8 cellular contexts compared by ENCODE assay signal in genomic region chr1:228102791-228103620, GRCh38.
DNase-seq lines count a peak whose midpoint lies in the region; ATAC-seq lines count a peak whose summit lies in the region.

C1orf35 (minus strand) TSS chr1:228103325; CDS start chr1:228103227, 98 bp downstream.

- H3K36me3 ChIP-seq in BLaER1, result peaks cover 64% of the 10 kb centered on the region

- H3K4me2 ChIP-seq in BLaER1, result peak within 1 kb of the TSS; percentile 97

- no peaks in the 10 kb centered on the region for H3K27me3 ChIP-seq in BLaER1

- H3K9ac ChIP-seq in BLaER1, result peak within 1 kb of the TSS; percentile 87

- ATAC-seq in GM19328 (IDR thresholded peaks at IDR 0.05; ENCODE audit: unreplicated experiment), result peak; percentile 74
- ATAC-seq in HG03469 (IDR thresholded peaks at IDR 0.05; ENCODE audit: unreplicated experiment), result peak; percentile 57

- H3K27ac ChIP-seq in BLaER1, result peak within 1 kb of the TSS; percentile 81
- peak within 1 kb of the TSS; percentile 77 for H3K27ac ChIP-seq in cingulate gyrus (ENCODE audit: low read depth, low read length)

- peaks cover 32% of the 10 kb centered on the region for H3K4me1 ChIP-seq in BLaER1

- DNase-seq in NCI-H526 (lab: John Stamatoyannopoulos, UW) (peak; percentile 32 to 94), kidney tubule cell (ENCODE audit: low spot score) (peak; percentile 93)
- DNase-seq in activated CD4-positive, alpha-beta T cell treated with anti-CD3 and anti-CD28 coated beads for 4 hours, result peak; percentile 91 to 92
- peak; percentile 91 to 96 (median 92) for DNase-seq in stimulated activated CD4-positive, alpha-beta T cell treated with anti-CD3 and anti-CD28 coated beads, Interleukin-1b, Interleukin-23, amount 100 ng/mL, for 24 hours (ENCODE audit: low read depth in 4 of 4, low spot score in 1 of 4)

- no peaks in the 10 kb centered on the region for H3K9me3 ChIP-seq in BLaER1

- peaks cover 55% of the 10 kb centered on the region for H4K20me1 ChIP-seq in BLaER1

- H3K4me3 ChIP-seq in BLaER1, result peak within 1 kb of the TSS; percentile 94

Comparison
In these comparisons a context has a peak if more than half of its experiments do, and no peak if none do; other contexts are left out.
1. Peak in every context shown above with its lines: DNase-seq, ATAC-seq, H3K4me3 ChIP-seq and H3K27ac ChIP-seq.